In genomic region chr3:177604181-177604580, GRCh38 we compare ENCODE assay signal across 19 cellular contexts.
DNase-seq lines count a peak whose midpoint lies in the region; ATAC-seq and TF ChIP-seq lines count a peak whose summit lies in the region.
"Had no signal": no experiment of that assay in that cellular context is flagged by ENCODE, and none has a peak within 500 bp of the region (broad histone marks: within the 10 kb centered on the region; RNA-seq: fewer than 3 reads in every experiment).

No MANE protein-coding gene starts in this region.

- H3K79me2 ChIP-seq in SK-N-SH (ENCODE audit: insufficient read depth), result no peaks in the 10 kb centered on the region

- no peak for TF ChIP-seq EP300 in SK-N-SH (IDR thresholded peaks at IDR 0.05; ENCODE audit: borderline replicate concordance in 1 of 2, low read depth in 1 of 2, low read length in 1 of 2)

- no peak overlapping the region for H2AFZ ChIP-seq in SK-N-SH (ENCODE audit: low read depth)

- H3K4me3 ChIP-seq in SK-N-SH (ENCODE audit: low read depth in 2 of 2, low read length in 1 of 2), result no peak overlapping the region
- H3K4me3 ChIP-seq in prostate gland, result no peak overlapping the region
- H3K4me3 ChIP-seq: GM12878, Peyer's patch had no signal

- no peak overlapping the region for H3K27ac ChIP-seq in SK-N-SH (ENCODE audit: low read depth in 2 of 2, low read length in 1 of 2)
- H3K27ac ChIP-seq in prostate gland, result peak overlapping the region; percentile 57 to 77
- H3K27ac ChIP-seq: 22Rv1, KMS-11, Peyer's patch had no signal

- POLR2A ChIA-PET in SK-N-SH (lab: Yijun Ruan, JAX), result no interaction called here

- no peaks in the 10 kb centered on the region for H3K27me3 ChIP-seq in SK-N-SH (ENCODE audit: insufficient read depth)
- H3K27me3 ChIP-seq in prostate gland (replicated peaks; ENCODE audit: insufficient read depth), result no peaks in the 10 kb centered on the region
- H3K27me3 ChIP-seq: Peyer's patch had no signal

- CTCF ChIA-PET in SK-N-SH (lab: Yijun Ruan, JAX), result no interaction called here

- H3K4me1 ChIP-seq in SK-N-SH (ENCODE audit: control insufficient read depth in 1 of 2, insufficient read depth in 2 of 2, low read depth in 1 of 2, low read length in 1 of 2) (peaks cover 0 to 6% of the 10 kb centered on the region in 2 experiments; a peak in 2 of 4 replicates), prostate gland (replicated peaks) (peaks cover 4% of the 10 kb centered on the region)

- no peak for TF ChIP-seq RAD21 in SK-N-SH (IDR thresholded peaks at IDR 0.05; ENCODE audit: low read length)

- intact Hi-C loops in prostate gland (cut with DNase I), result no loop called here

- no peak for TF ChIP-seq CTCF in SK-N-SH (IDR thresholded peaks at IDR 0.05)
- no peak for TF ChIP-seq CTCF in prostate gland (IDR thresholded peaks at IDR 0.05)

- no peak overlapping the region for H3K9ac ChIP-seq in SK-N-SH
- H3K9ac ChIP-seq: KMS-11 had no signal

- H4K20me1 ChIP-seq in SK-N-SH (ENCODE audit: insufficient read depth), result no peaks in the 10 kb centered on the region

- WGBS in SK-N-SH (ENCODE audit: low lambda C conversion rate), result 76% methylated on average over 7 of the region's 7 CpGs
- WGBS in prostate gland, result 95% methylated on average over 7 of the region's 7 CpGs

- H3F3A ChIP-seq in SK-N-SH (replicated peaks; ENCODE audit: insufficient read depth), result no peaks in the 10 kb centered on the region

- H3K9me2 ChIP-seq in SK-N-SH, result no peaks in the 10 kb centered on the region

- DNase-seq in SK-N-SH (no peak), kidney glomerular epithelial cell (lab: John Stamatoyannopoulos, UW) (peak; percentile 39), prostate gland (ENCODE audit: low spot score) (no peak), NCI-H226 (no peak), T-helper 1 cell (no peak)
- DNase-seq: DMS79 treated with DMSO at 0.1 percent for 48 hours, GOT3, HCEC 1CT, NCI-H1092 treated with DMSO at 0.1 percent for 48 hours, NCI-H1436 treated with DMSO at 0.1 percent for 48 hours, NCI-H1930, NCI-H510A, Peyer's patch had no signal

- H3K36me3 ChIP-seq in SK-N-SH (replicated peaks in 1 of 2; ENCODE audit: control insufficient read depth in 1 of 2, insufficient read depth in 2 of 2, low read length in 1 of 2), result no peaks in the 10 kb centered on the region
- H3K36me3 ChIP-seq in prostate gland, result no peaks in the 10 kb centered on the region
- H3K36me3 ChIP-seq: Peyer's patch had no signal

- no peak for TF ChIP-seq POLR2A in prostate gland (IDR thresholded peaks at IDR 0.05)

- ATAC-seq in SK-N-SH treated with all-trans-retinoic acid at 6 μM for 48 hours, result no peak
- no peak for ATAC-seq in GM21619 (IDR thresholded peaks at IDR 0.05; ENCODE audit: unreplicated experiment)
- ATAC-seq in GM21529 (IDR thresholded peaks at IDR 0.05; ENCODE audit: unreplicated experiment), result no peak
- ATAC-seq: GM12878 had no signal

- H3K9me3 ChIP-seq in SK-N-SH, result no peaks in the 10 kb centered on the region
- no peaks in the 10 kb centered on the region for H3K9me3 ChIP-seq in prostate gland
- H3K9me3 ChIP-seq: Peyer's patch had no signal

- H3K4me2 ChIP-seq in SK-N-SH, result no peak overlapping the region

TF ChIP-seq in SK-N-SH treated with all-trans-retinoic acid at 6 μM for 48 hours, 23 proteins besides CTCF, POLR2A, EP300 and RAD21:
- TF ChIP-seq ZFP30 (CRISPR knock-in tag; IDR thresholded peaks at IDR 0.05), result no peak
- TF ChIP-seq CSDC2 (CRISPR knock-in tag; IDR thresholded peaks at IDR 0.05), result no peak
- TF ChIP-seq ISL1 (CRISPR knock-in tag; IDR thresholded peaks at IDR 0.05), result peak; percentile 86

TF ChIP-seq in SK-N-SH, 30 proteins besides CTCF, POLR2A, EP300 and RAD21:
- TF ChIP-seq CHD2 (IDR thresholded peaks at IDR 0.05; ENCODE audit: low read length, partially characterized antibody) (no peak), USF2 (IDR thresholded peaks at IDR 0.05; ENCODE audit: borderline replicate concordance, low read depth, low read length) (no peak), FOXJ3 (CRISPR knock-in tag; IDR thresholded peaks at IDR 0.05) (no peak), MAX (IDR thresholded peaks at IDR 0.05; ENCODE audit: low read depth) (no peak), USF1 (IDR thresholded peaks at IDR 0.05; ENCODE audit: borderline replicate concordance, low read depth) (no peak), TEAD4 (IDR thresholded peaks at IDR 0.05; ENCODE audit: borderline replicate concordance, insufficient read depth) (no peak), GABPA (IDR thresholded peaks at IDR 0.05; ENCODE audit: low read depth) (no peak), EZH2phosphoT487 (IDR thresholded peaks at IDR 0.05; ENCODE audit: borderline replicate concordance, low read depth) (no peak), POLR2AphosphoS5 (IDR thresholded peaks at IDR 0.05; ENCODE audit: low read depth, low read length) (no peak), SMC3 (IDR thresholded peaks at IDR 0.05; ENCODE audit: low read depth, low read length) (no peak)

Comparison
In these comparisons a context has a peak if more than half of its experiments do, and no peak if none do; other contexts are left out.
1. H3K27ac ChIP-seq: peak in prostate gland (2 of 2); none in SK-N-SH (0 of 2).